Comparison of ENCODE assay signal across 1 cellular context in the genomic region with DNA sequence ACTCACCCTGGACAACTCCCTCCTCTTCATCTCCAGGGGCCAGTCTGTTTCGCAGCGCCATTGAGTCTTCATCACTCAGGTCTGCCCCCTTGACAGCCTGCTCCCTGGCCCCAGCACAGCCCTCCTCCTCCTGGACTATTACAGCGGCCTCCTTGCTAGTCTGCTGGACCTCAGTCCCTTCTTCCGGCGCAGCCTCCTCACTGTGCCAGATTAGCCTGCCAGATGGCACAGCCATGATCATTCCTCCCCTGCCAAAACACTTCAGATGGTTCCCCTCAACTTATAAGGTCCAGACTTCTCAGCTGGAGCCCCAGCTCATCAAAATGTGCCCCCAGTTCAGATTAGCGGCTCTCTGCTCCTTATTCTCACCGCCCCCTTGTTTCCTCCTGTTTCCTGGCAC.
TF ChIP-seq lines count a peak whose summit lies in the region.

No MANE protein-coding gene starts in this region.

TF ChIP-seq in H1, 55 proteins besides CTCF, POLR2A, EP300 and RAD21:
- TF ChIP-seq KDM5A (IDR thresholded peaks at IDR 0.05; ENCODE audit: low read length) (no peak), CBX5 (IDR thresholded peaks at IDR 0.05; ENCODE audit: low read depth, low read length) (no peak), HDAC6 (IDR thresholded peaks at IDR 0.05; ENCODE audit: low read depth, low read length) (no peak), BACH1 (IDR thresholded peaks at IDR 0.05; ENCODE audit: low read length) (no peak), FOSL1 (IDR thresholded peaks at IDR 0.05; ENCODE audit: insufficient read depth, low read depth, low read length) (no peak), SIX5 (IDR thresholded peaks at IDR 0.05; ENCODE audit: low read depth, low read length) (no peak), TBP (IDR thresholded peaks at IDR 0.05; ENCODE audit: low read depth, low read length) (no peak), GABPA (IDR thresholded peaks at IDR 0.05; ENCODE audit: borderline replicate concordance, insufficient read depth, low read length) (no peak), KDM4A (IDR thresholded peaks at IDR 0.05; ENCODE audit: low read depth, low read length, severe bottlenecking) (no peak), TAF1 (IDR thresholded peaks at IDR 0.05; ENCODE audit: low read depth, low read length) (no peak), TAF7 (optimal IDR thresholded peaks at IDR 0.05; ENCODE audit: borderline replicate concordance, low read depth, low read length) (no peak)
- TF ChIP-seq, protein P1, sequence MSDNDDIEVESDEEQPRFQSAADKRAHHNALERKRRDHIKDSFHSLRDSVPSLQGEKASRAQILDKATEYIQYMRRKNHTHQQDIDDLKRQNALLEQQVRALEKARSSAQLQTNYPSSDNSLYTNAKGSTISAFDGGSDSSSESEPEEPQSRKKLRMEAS (IDR thresholded peaks at IDR 0.05), result no peak
- TF ChIP-seq, protein P2, sequence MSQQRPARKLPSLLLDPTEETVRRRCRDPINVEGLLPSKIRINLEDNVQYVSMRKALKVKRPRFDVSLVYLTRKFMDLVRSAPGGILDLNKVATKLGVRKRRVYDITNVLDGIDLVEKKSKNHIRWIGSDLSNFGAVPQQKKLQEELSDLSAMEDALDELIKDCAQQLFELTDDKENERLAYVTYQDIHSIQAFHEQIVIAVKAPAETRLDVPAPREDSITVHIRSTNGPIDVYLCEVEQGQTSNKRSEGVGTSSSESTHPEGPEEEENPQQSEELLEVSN (IDR thresholded peaks at IDR 0.05), result no peak
